ENCODE assay signal across 21 cellular contexts in genomic region chr7:157423348-157423747, GRCh38.
"Had no signal": no experiment of that assay in that cellular context is flagged by ENCODE, and none has a peak within 500 bp of the region (broad histone marks: within the 10 kb centered on the region; RNA-seq: fewer than 3 reads in every experiment).

No MANE protein-coding gene starts in this region.

- ATAC-seq: activated CD4-positive, CD25-positive, alpha-beta regulatory T cell treated with anti-CD3 and anti-CD28 coated beads, Interleukin-2, amount 50 U/mL, for 24 hours; left lobe of liver; natural killer cell treated with Interleukin-12 subunit alpha and Interleukin-12 subunit beta and Interleukin-15 and Interleukin-18, amount 100 ng/mL, for 72 hours; stimulated activated naive CD8-positive, alpha-beta T cell treated with anti-CD3 and anti-CD28 coated beads, Interleukin-15, amount 100 ng/mL, for 72 hours; T-cell; upper lobe of right lung had no signal

- H3K36me3 ChIP-seq: cardiac muscle cell, prostate gland, upper lobe of right lung had no signal

- H3K27ac ChIP-seq: cardiac muscle cell, coronary artery, prostate gland, sigmoid colon, spleen, upper lobe of right lung had no signal

- H3K9me2 ChIP-seq: SK-N-SH had no signal

- H3K9ac ChIP-seq: SK-N-SH had no signal

- H3K27me3 ChIP-seq: cardiac muscle cell, sigmoid colon, spleen, upper lobe of right lung had no signal

- H3K4me1 ChIP-seq: prostate gland, sigmoid colon, spleen had no signal

- DNase-seq: activated CD4-positive, alpha-beta T cell treated with anti-CD3 and anti-CD28 coated beads, Interleukin-2, amount 50 U/mL, for 1 hour; activated CD8-positive, alpha-beta memory T cell treated with anti-CD3 and anti-CD28 coated beads for 24 hours; aorta; effector CD8-positive, alpha-beta T cell; foreskin melanocyte; head of caudate nucleus; islet precursor cell; occipital lobe; sigmoid colon; SK-N-SH; spleen; stimulated activated naive CD8-positive, alpha-beta T cell treated with anti-CD3 and anti-CD28 coated beads, Interleukin-15, amount 100 ng/mL, for 72 hours; T-cell; T-helper 9 cell had no signal

- H3K9me3 ChIP-seq: prostate gland, sigmoid colon, SK-N-SH, spleen, upper lobe of right lung had no signal

- H3K4me3 ChIP-seq: cardiac muscle cell, coronary artery, prostate gland, sigmoid colon, spleen, upper lobe of right lung had no signal

- H3K4me2 ChIP-seq: SK-N-SH had no signal
